15 cellular contexts compared by ENCODE assay signal in genomic region chr2:24231461-24231881, GRCh38. TPM values are rescaled to one million over a fixed set of nuclear protein-coding genes. Genes with fewer than 3 reads are reported as not detected.
DNase-seq lines count a peak whose midpoint lies in the region; ATAC-seq and TF ChIP-seq lines count a peak whose summit lies in the region.
"Had no signal": no experiment of that assay in that cellular context is flagged by ENCODE, and none has a peak within 500 bp of the region (broad histone marks: within the 10 kb centered on the region; RNA-seq: fewer than 3 reads in every experiment).

No MANE protein-coding gene starts in this region.

- ATAC-seq in HG03460 (IDR thresholded peaks at IDR 0.05; ENCODE audit: unreplicated experiment): no peak
- no peak for ATAC-seq in naive thymus-derived CD8-positive, alpha-beta T cell
- ATAC-seq: upper lobe of right lung had no signal

- H3K4me3 Mint-ChIP-seq in naive thymus-derived CD8-positive, alpha-beta T cell: no peak overlapping the region
- H3K4me3 Mint-ChIP-seq: activated naive CD8-positive, alpha-beta T cell had no signal

- H3K36me3 Mint-ChIP-seq in naive thymus-derived CD8-positive, alpha-beta T cell: peaks cover 0 to 45% (median 0%) of the 10 kb centered on the region in 3 donors

- in situ Hi-C loops in astrocyte of the spinal cord (cut with HindIII; ENCODE audit: low sequenced_read_pairs): no loop called here

- no peak overlapping the region for H3K27ac Mint-ChIP-seq in naive thymus-derived CD8-positive, alpha-beta T cell
- H3K27ac Mint-ChIP-seq: activated naive CD8-positive, alpha-beta T cell had no signal

- H3K27me3 Mint-ChIP-seq in naive thymus-derived CD8-positive, alpha-beta T cell: no peaks in the 10 kb centered on the region
- H3K27me3 Mint-ChIP-seq: activated naive CD8-positive, alpha-beta T cell had no signal

- peaks cover 0 to 3% (median 0%) of the 10 kb centered on the region in 4 donors for H3K4me1 Mint-ChIP-seq in naive thymus-derived CD8-positive, alpha-beta T cell

- POLR2A ChIA-PET in naive thymus-derived CD8-positive, alpha-beta T cell (lab: Charles Lee): interaction anchor here (0.8 kb wide), 1 partner anchor 129 kb away, joined by 3 read pairs; no protein-coding TSS in a partner anchor

- H3K4me3 ChIP-seq in astrocyte of the spinal cord (ENCODE audit: low read depth, low read length) (no peak overlapping the region), skeletal muscle cell (ENCODE audit: low read depth, low read length) (no peak overlapping the region)
- H3K4me3 ChIP-seq: BLaER1, upper lobe of right lung had no signal

- no peaks in the 10 kb centered on the region for H3K9me3 Mint-ChIP-seq in naive thymus-derived CD8-positive, alpha-beta T cell

- DNase-seq in HT1080 (ENCODE audit: low read depth) (peak; percentile 70), astrocyte of the spinal cord (ENCODE audit: low read depth, low spot score) (peak; percentile 36), hypothalamus (lab: John Stamatoyannopoulos, UW) (peak in 32 of 51 donors; percentile 10 to 83 (median 43)), skeletal muscle cell (ENCODE audit: low read depth) (peak; percentile 4), SW 1271 (lab: John Stamatoyannopoulos, UW) (no peak), NCI-H748 (lab: John Stamatoyannopoulos, UW; ENCODE audit: unreplicated experiment) (no peak)
- DNase-seq in naive thymus-derived CD8-positive, alpha-beta T cell: no peak
- DNase-seq: activated CD4-positive, CD25-positive, alpha-beta regulatory T cell; activated CD8-positive, alpha-beta memory T cell treated with anti-CD3 and anti-CD28 coated beads, Interleukin-2, amount 50 U/mL, for 48 hours; cortex of kidney; mesendoderm; upper lobe of right lung had no signal

- TF ChIP-seq CTCF in astrocyte of the spinal cord (IDR thresholded peaks at IDR 0.05; ENCODE audit: low read depth, low read length): no peak

RNA-seq across cellular contexts. Expression of gene FAM228A, which starts 56.6 kb away (rescaled TPM):
- total RNA-seq in HT1080 (2014; rRNA removed; shearing (Covaris generic)): not detected in 2 replicates
- polyA plus RNA-seq in HT1080 (2015; cell fraction: cytosol; rRNA removed): not detected in 2 replicates
- not detected in 2 replicates for polyA plus RNA-seq in HT1080 (2015; cell fraction: nucleus; rRNA removed)
- total RNA-seq in naive thymus-derived CD8-positive, alpha-beta T cell: 1 to 10 TPM in 1 of 2 experiments, under 1 TPM in 1; 0.26 to 1.2 TPM
- under 1 TPM in 1 of 3 donors, not detected in 2; 0.14 TPM for polyA plus RNA-seq in naive thymus-derived CD8-positive, alpha-beta T cell

Comparison
In these comparisons a context has a peak if more than half of its experiments do, and no peak if none do; other contexts are left out.
1. DNase-seq: peak in HT1080 (single experiment), astrocyte of the spinal cord (single experiment), hypothalamus (32 of 51) and skeletal muscle cell (single experiment); none in SW 1271 (0 of 2), naive thymus-derived CD8-positive, alpha-beta T cell (0 of 10) and NCI-H748 (single experiment).